Comparison of ENCODE assay signal across 25 cellular contexts in the genomic region with DNA sequence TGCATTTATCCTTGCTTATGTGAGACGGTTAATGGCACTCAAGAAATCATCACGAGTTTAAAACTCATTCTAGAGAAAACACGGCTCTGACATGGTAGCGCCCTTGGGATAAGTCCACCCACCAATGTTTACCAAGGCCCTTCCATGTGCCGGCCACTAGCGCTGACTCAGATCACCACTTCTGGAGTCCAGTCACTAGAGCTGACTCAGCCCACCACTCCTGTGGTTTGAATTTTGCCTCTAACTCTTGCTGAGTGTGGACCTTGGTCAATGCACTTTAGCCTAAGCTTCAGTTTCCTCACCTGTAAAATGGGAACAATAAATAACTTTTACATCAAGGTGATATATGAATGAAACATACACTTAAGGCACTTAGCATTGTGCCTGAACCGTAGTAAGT.
A peak's percentile ranks its signal among the peaks of the same experiment; 100 is the strongest.
DNase-seq lines count a peak whose midpoint lies in the region; ATAC-seq, FAIRE-seq and TF ChIP-seq lines count a peak whose summit lies in the region.
"Had no signal": no experiment of that assay in that cellular context is flagged by ENCODE, and none has a peak within 500 bp of the region (broad histone marks: within the 10 kb centered on the region; RNA-seq: fewer than 3 reads in every experiment).

No MANE protein-coding gene starts in this region.

- H3K9me3 ChIP-seq in HepG2 (ENCODE audit: low read length) (no peaks in the 10 kb centered on the region), right lobe of liver (no peaks in the 10 kb centered on the region), adipocyte (ENCODE audit: control insufficient read depth, low read length) (peaks cover 6% of the 10 kb centered on the region), suprapubic skin (no peaks in the 10 kb centered on the region)
- H3K9me3 ChIP-seq: psoas muscle, testis had no signal

- no peak overlapping the region for H3K9ac ChIP-seq in HepG2 (ENCODE audit: insufficient read depth, low read depth, low read length)
- no peak overlapping the region for H3K9ac ChIP-seq in adipocyte (ENCODE audit: low read length)

- H3K4me1 Mint-ChIP-seq in activated CD4-positive, alpha-beta T cell treated with anti-CD3 and anti-CD28 coated beads for 36 hours, result peaks cover 20% of the 10 kb centered on the region
- H3K4me1 Mint-ChIP-seq: WTC11 had no signal

- DNase-seq in HepG2 (ENCODE audit: low spot score), result peak; percentile 54
- DNase-seq in right lobe of liver, result no peak
- DNase-seq in adipocyte (ENCODE audit: low read depth), result peak; percentile 43
- peak; percentile 25 for DNase-seq in fibroblast of pulmonary artery (ENCODE audit: low read depth)
- no peak for DNase-seq in activated CD4-positive, alpha-beta T cell treated with anti-CD3 and anti-CD28 coated beads for 36 hours
- DNase-seq in NCI-H69 (lab: John Stamatoyannopoulos, UW), result no peak
- no peak for DNase-seq in suprapubic skin (ENCODE audit: low spot score in 2 of 2)
- DNase-seq: 8988T; activated CD8-positive, alpha-beta T cell treated with anti-CD3 and anti-CD28 coated beads, Interleukin-2, amount 10 ng/mL, durations not matched to agents 7 days and 5 days; activated T-cell treated with anti-CD3 and anti-CD28 coated beads, Interleukin-2, amount 50 U/mL, for 72 hours; CD4-positive, CD25-positive, alpha-beta regulatory T cell; GOT3; islet precursor cell; NCI-H187; NCI-H345; nephron progenitor cell; psoas muscle; stimulated activated CD4-positive, alpha-beta T cell treated with anti-CD3 and anti-CD28 coated beads, Interleukin-12 subunit alpha, Interleukin-12 subunit beta, amount 100 ng/mL, for 4 hours; T-cell; testis had no signal

- in situ Hi-C loops in HepG2 (cut with HindIII; ENCODE audit: extremely low pct_ligation_motif_present, low pct_unique_long_range_greater_than_20kb), result no loop called here

- FAIRE-seq in HepG2 (lab: Jason Lieb, UNC), result peak; percentile 34
- FAIRE-seq: GM18507 had no signal

- H3K4me2 ChIP-seq in HepG2 (ENCODE audit: low read depth, low read length), result peak overlapping the region; percentile 60
- H3K4me2 ChIP-seq: hepatocyte had no signal

- H3K27ac ChIP-seq in HepG2 (ENCODE audit: extremely low read length, insufficient read depth, low read length) (no peak overlapping the region), right lobe of liver (no peak overlapping the region), suprapubic skin (no peak overlapping the region)
- H3K27ac ChIP-seq: hepatocyte, psoas muscle, testis had no signal

- TF ChIP-seq CTCF in HepG2 (CRISPR knock-in tag; IDR thresholded peaks at IDR 0.05) (no peak), right lobe of liver (IDR thresholded peaks at IDR 0.05) (no peak), fibroblast of pulmonary artery (IDR thresholded peaks at IDR 0.05; ENCODE audit: low read length, missing control alignments) (no peak), suprapubic skin (IDR thresholded peaks at IDR 0.05) (no peak)

- H3K27ac Mint-ChIP-seq in activated CD4-positive, alpha-beta T cell treated with anti-CD3 and anti-CD28 coated beads for 36 hours, result no peak overlapping the region
- H3K27ac Mint-ChIP-seq: activated CD8-positive, alpha-beta T cell treated with anti-CD3 and anti-CD28 coated beads, Interleukin-2, amount 10 ng/mL, durations not matched to agents 7 days and 5 days; activated naive CD4-positive, alpha-beta T cell treated with anti-CD3 and anti-CD28 coated beads, Interleukin-2, amount 50 U/mL, for 24 hours; activated T-cell treated with anti-CD3 and anti-CD28 coated beads, Interleukin-2, amount 50 U/mL, for 72 hours; CD4-positive, CD25-positive, alpha-beta regulatory T cell; nephron progenitor cell; T-cell; WTC11 had no signal

- POLR2A ChIA-PET in HepG2 (lab: Yijun Ruan, JAX), result interaction anchor here (2.6 kb wide), 1 partner anchor 9 kb away, joined by 12 read pairs; no protein-coding TSS in a partner anchor
- POLR2A ChIA-PET in activated CD4-positive, alpha-beta T cell treated with anti-CD3 and anti-CD28 coated beads for 36 hours (lab: Charles Lee), result no interaction called here

- H3K4me3 Mint-ChIP-seq in activated CD4-positive, alpha-beta T cell treated with anti-CD3 and anti-CD28 coated beads for 36 hours, result no peak overlapping the region
- H3K4me3 Mint-ChIP-seq: activated CD8-positive, alpha-beta T cell treated with anti-CD3 and anti-CD28 coated beads, Interleukin-2, amount 10 ng/mL, durations not matched to agents 7 days and 5 days; activated naive CD4-positive, alpha-beta T cell treated with anti-CD3 and anti-CD28 coated beads, Interleukin-2, amount 50 U/mL, for 24 hours; activated T-cell treated with anti-CD3 and anti-CD28 coated beads, Interleukin-2, amount 50 U/mL, for 72 hours; CD4-positive, CD25-positive, alpha-beta regulatory T cell; nephron progenitor cell; T-cell; WTC11 had no signal

- no peak overlapping the region for H2AFZ ChIP-seq in HepG2 (ENCODE audit: low read length)
- H2AFZ ChIP-seq: hepatocyte had no signal

- H3K79me2 ChIP-seq in HepG2 (ENCODE audit: insufficient read depth, low read length), result no peaks in the 10 kb centered on the region
- H3K79me2 ChIP-seq: hepatocyte had no signal

- H3K36me3 ChIP-seq in HepG2 (replicated peaks in 1 of 2; ENCODE audit: control insufficient read depth in 1 of 2, insufficient read depth in 2 of 2, low read length in 2 of 2) (no peaks in the 10 kb centered on the region), right lobe of liver (no peaks in the 10 kb centered on the region), adipocyte (ENCODE audit: control insufficient read depth, insufficient read depth, low read length, severe bottlenecking) (no peaks in the 10 kb centered on the region), suprapubic skin (no peaks in the 10 kb centered on the region)

- H3K4me3 ChIP-seq in HepG2 (replicated peaks in 1 of 3; ENCODE audit: insufficient read depth in 1 of 3, low read depth in 2 of 3, low read length in 3 of 3) (no peak overlapping the region; a peak in 1 of 6 replicates), right lobe of liver (no peak overlapping the region), adipocyte (ENCODE audit: low read length) (no peak overlapping the region), fibroblast of pulmonary artery (replicated peaks; ENCODE audit: low read depth, low read length) (no peak overlapping the region), suprapubic skin (no peak overlapping the region)
- H3K4me3 ChIP-seq: hepatocyte, psoas muscle, testis had no signal

- H3K27me3 ChIP-seq in HepG2 (ENCODE audit: control insufficient read depth in 1 of 2, insufficient read depth in 2 of 2, low read length in 2 of 2) (no peaks in the 10 kb centered on the region; a peak in 1 of 5 replicates), right lobe of liver (no peaks in the 10 kb centered on the region), adipocyte (replicated peaks; ENCODE audit: control insufficient read depth, insufficient read depth, low read length) (no peaks in the 10 kb centered on the region), suprapubic skin (no peaks in the 10 kb centered on the region)
- H3K27me3 ChIP-seq: hepatocyte, testis had no signal

- H3K4me1 ChIP-seq in HepG2 (ENCODE audit: insufficient read depth, low read length), result peaks cover 49% of the 10 kb centered on the region
- H3K4me1 ChIP-seq in right lobe of liver, result peaks cover 0 to 18% (median 9%) of the 10 kb centered on the region in 4 donors
- no peaks in the 10 kb centered on the region for H3K4me1 ChIP-seq in adipocyte (ENCODE audit: control insufficient read depth, insufficient read depth, low read length)
- peaks cover 9% of the 10 kb centered on the region for H3K4me1 ChIP-seq in suprapubic skin
- H3K4me1 ChIP-seq: psoas muscle had no signal

- no peak; the same call in 1 of the 2 replicates for TF ChIP-seq RAD21 in HepG2 (CRISPR knock-in tag; IDR thresholded peaks at IDR 0.05)

- no peaks in the 10 kb centered on the region for H3K36me3 Mint-ChIP-seq in activated CD4-positive, alpha-beta T cell treated with anti-CD3 and anti-CD28 coated beads for 36 hours (ENCODE audit: low read depth)
- H3K36me3 Mint-ChIP-seq: activated naive CD4-positive, alpha-beta T cell treated with anti-CD3 and anti-CD28 coated beads, Interleukin-2, amount 50 U/mL, for 24 hours; CD4-positive, CD25-positive, alpha-beta regulatory T cell; T-cell had no signal

- intact Hi-C loops in HepG2 (cut with micrococcal nuclease; ENCODE audit: unreplicated experiment) (no loop called here), right lobe of liver (cut with DNase I) (no loop called here)
- intact Hi-C loops in activated CD4-positive, alpha-beta T cell treated with anti-CD3 and anti-CD28 coated beads for 36 hours (cut with DNase I, micrococcal nuclease), result no loop called here

- no TSS peak for BruUV-seq in HepG2 (replicated peaks; lab: Mats Ljungman, UMichigan)

- peaks cover 2% of the 10 kb centered on the region for H3K27me3 Mint-ChIP-seq in activated CD4-positive, alpha-beta T cell treated with anti-CD3 and anti-CD28 coated beads for 36 hours
- H3K27me3 Mint-ChIP-seq: CD4-positive, CD25-positive, alpha-beta regulatory T cell; T-cell had no signal

- no peak for TF ChIP-seq POLR2A in HepG2 (IDR thresholded peaks at IDR 0.05; ENCODE audit: insufficient read depth in 1 of 2, low read depth in 2 of 2, low read length in 2 of 2)
- no peak for TF ChIP-seq POLR2A in right lobe of liver (IDR thresholded peaks at IDR 0.05)
- no peak for TF ChIP-seq POLR2A in suprapubic skin (IDR thresholded peaks at IDR 0.05)

- ATAC-seq in HepG2 (peak; percentile 76), right lobe of liver (no peak), GM21390 (IDR thresholded peaks at IDR 0.05; ENCODE audit: unreplicated experiment) (no peak)
- no peak for ATAC-seq in activated CD4-positive, alpha-beta T cell treated with anti-CD3 and anti-CD28 coated beads for 36 hours
- ATAC-seq: activated CD8-positive, alpha-beta T cell treated with anti-CD3 and anti-CD28 coated beads, Interleukin-2, amount 10 ng/mL, durations not matched to agents 7 days and 5 days; activated T-cell treated with anti-CD3 and anti-CD28 coated beads, Interleukin-2, amount 50 U/mL, for 72 hours; psoas muscle; T-cell; WTC11 had no signal

- H3K9me3 Mint-ChIP-seq in activated CD4-positive, alpha-beta T cell treated with anti-CD3 and anti-CD28 coated beads for 36 hours (ENCODE audit: low read depth), result peaks cover 3% of the 10 kb centered on the region
- H3K9me3 Mint-ChIP-seq: activated naive CD4-positive, alpha-beta T cell treated with anti-CD3 and anti-CD28 coated beads, Interleukin-2, amount 50 U/mL, for 24 hours; T-cell had no signal

- 36% methylated on average over 4 of the region's 7 CpGs for WGBS in HepG2 (ENCODE audit: low lambda C conversion rate)
- 95% methylated on average over 4 of the region's 7 CpGs for WGBS in right lobe of liver (ENCODE audit: insufficient coverage, low coverage, low lambda C conversion rate, missing lambda C conversion rate)
- WGBS in suprapubic skin, result 92% methylated on average over 7 of the region's 7 CpGs

- H4K20me1 ChIP-seq in HepG2 (ENCODE audit: insufficient read depth, low read length), result no peaks in the 10 kb centered on the region

- TF ChIP-seq EP300 in HepG2 (IDR thresholded peaks at IDR 0.05; ENCODE audit: low read depth in 2 of 2, low read length in 2 of 2), result no peak
- no peak for TF ChIP-seq EP300 in HepG2 (CRISPR knock-in tag; IDR thresholded peaks at IDR 0.05; ENCODE audit: borderline replicate concordance)
- no peak for TF ChIP-seq EP300 in suprapubic skin (IDR thresholded peaks at IDR 0.05)

- CTCF ChIA-PET in HepG2 (lab: Yijun Ruan, JAX; ENCODE audit: low intra/inter-chr PET ratio, low total read pairs), result no interaction called here
- CTCF ChIA-PET in activated CD4-positive, alpha-beta T cell treated with anti-CD3 and anti-CD28 coated beads for 36 hours (lab: Charles Lee), result interaction anchor here (1.0 kb wide), 1 partner anchor 42 kb away, joined by 3 read pairs; no protein-coding TSS in a partner anchor

Comparison
In these comparisons a context has a peak if more than half of its experiments do, and no peak if none do; other contexts are left out.
1. DNase-seq: peak in HepG2 (single experiment), adipocyte (single experiment) and fibroblast of pulmonary artery (single experiment); none in right lobe of liver (0 of 3), activated CD4-positive, alpha-beta T cell treated with anti-CD3 and anti-CD28 coated beads for 36 hours (single experiment), NCI-H69 (single experiment) and suprapubic skin (0 of 2).